1 cellular context compared by ENCODE assay signal in the genomic region with DNA sequence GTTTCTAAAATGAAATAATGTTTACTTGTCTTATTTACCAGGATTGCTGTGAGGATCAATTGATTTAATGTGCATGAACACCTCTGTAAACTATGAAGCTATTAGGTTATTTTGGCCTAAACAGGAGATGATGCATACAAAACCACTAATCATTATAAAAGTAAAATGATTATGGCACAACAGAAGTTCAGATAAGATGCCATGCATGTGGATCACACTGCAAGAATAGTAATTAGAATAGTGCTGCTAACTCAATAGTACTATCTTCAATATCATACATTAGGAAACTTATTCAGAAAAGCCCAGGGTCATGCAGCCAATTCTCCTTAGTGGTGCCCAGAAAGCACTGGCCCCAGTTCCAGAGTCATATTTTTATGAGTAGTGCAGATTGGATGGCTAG.
TF ChIP-seq lines count a peak whose summit lies in the region.

No MANE protein-coding gene starts in this region.

TF ChIP-seq in SK-N-SH treated with all-trans-retinoic acid at 6 μM for 48 hours, 23 proteins besides CTCF, POLR2A, EP300 and RAD21 (continued from another document):
- TF ChIP-seq, protein P1, sequence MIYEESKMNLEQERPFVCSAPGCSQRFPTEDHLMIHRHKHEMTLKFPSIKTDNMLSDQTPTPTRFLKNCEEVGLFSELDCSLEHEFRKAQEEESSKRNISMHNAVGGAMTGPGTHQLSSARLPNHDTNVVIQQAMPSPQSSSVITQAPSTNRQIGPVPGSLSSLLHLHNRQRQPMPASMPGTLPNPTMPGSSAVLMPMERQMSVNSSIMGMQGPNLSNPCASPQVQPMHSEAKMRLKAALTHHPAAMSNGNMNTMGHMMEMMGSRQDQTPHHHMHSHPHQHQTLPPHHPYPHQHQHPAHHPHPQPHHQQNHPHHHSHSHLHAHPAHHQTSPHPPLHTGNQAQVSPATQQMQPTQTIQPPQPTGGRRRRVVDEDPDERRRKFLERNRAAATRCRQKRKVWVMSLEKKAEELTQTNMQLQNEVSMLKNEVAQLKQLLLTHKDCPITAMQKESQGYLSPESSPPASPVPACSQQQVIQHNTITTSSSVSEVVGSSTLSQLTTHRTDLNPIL (CRISPR knock-in tag; IDR thresholded peaks at IDR 0.05; ENCODE audit: low read depth), result no peak
- TF ChIP-seq TOX (CRISPR knock-in tag; IDR thresholded peaks at IDR 0.05; ENCODE audit: borderline replicate concordance), result no peak
- no peak for TF ChIP-seq ZNF8 (CRISPR knock-in tag; IDR thresholded peaks at IDR 0.05)
- no peak for TF ChIP-seq BACH2 (CRISPR knock-in tag; IDR thresholded peaks at IDR 0.05; ENCODE audit: borderline replicate concordance)
- no peak for TF ChIP-seq ZNF565 (CRISPR knock-in tag; conservative IDR thresholded peaks at IDR 0.05; ENCODE audit: low read depth)
- no peak for TF ChIP-seq ZFP3 (CRISPR knock-in tag; IDR thresholded peaks at IDR 0.05)
